ENCODE assay signal across 7 cellular contexts in genomic region chr18:48947102-48947501, GRCh38. TPM values are rescaled to one million over a fixed set of nuclear protein-coding genes. Genes with fewer than 3 reads are reported as not detected.
A peak's percentile ranks its signal among the peaks of the same experiment; 100 is the strongest.
DNase-seq lines count a peak whose midpoint lies in the region; ATAC-seq, FAIRE-seq and TF ChIP-seq lines count a peak whose summit lies in the region.

No MANE protein-coding gene starts in this region.

- no peak overlapping the region for H2AFZ ChIP-seq in GM23338

- peaks cover 10% of the 10 kb centered on the region for H3F3A ChIP-seq in GM23338 (replicated peaks; ENCODE audit: low read depth)

- H3K9me3 ChIP-seq in spleen (no peaks in the 10 kb centered on the region), small intestine (ENCODE audit: control insufficient read depth, low read depth) (no peaks in the 10 kb centered on the region)

- H3K27ac Mint-ChIP-seq in GM23338 (no peak overlapping the region), activated B cell treated with CpG ODN at 0.5 μM for 24 hours (peak overlapping the region; percentile 30)

- H3K36me3 Mint-ChIP-seq in GM23338 (ENCODE audit: low read depth), result peaks cover 75% of the 10 kb centered on the region
- H3K36me3 Mint-ChIP-seq in activated B cell treated with CpG ODN at 0.5 μM for 24 hours (ENCODE audit: low read depth), result peaks cover 24% of the 10 kb centered on the region

- H3K4me2 ChIP-seq in GM23338, result peak overlapping the region; percentile 100

- TF ChIP-seq POLR2A in spleen (IDR thresholded peaks at IDR 0.05), result no peak

- H3K9me2 ChIP-seq in GM23338 (ENCODE audit: insufficient read depth), result no peaks in the 10 kb centered on the region

- DNase-seq in GM23338 (ENCODE audit: low spot score) (no peak), activated B cell treated with CpG ODN at 0.5 μM for 24 hours (no peak), spleen (no peak), small intestine (no peak), GM10248 (ENCODE audit: extremely low spot score) (no peak), AG08395 (ENCODE audit: low spot score) (no peak)

- H3K27ac ChIP-seq in GM23338 (ENCODE audit: low read depth) (no peak overlapping the region), spleen (peak overlapping the region in 7 of 8 donors; percentile 9 to 97 (median 94)), small intestine (ENCODE audit: low read depth in 1 of 2, low read length in 1 of 2) (peak overlapping the region in 1 of 2 donors; percentile 35)

- H3K4me3 Mint-ChIP-seq in GM23338 (peak overlapping the region; percentile 98), activated B cell treated with CpG ODN at 0.5 μM for 24 hours (peak overlapping the region; percentile 91)

- FAIRE-seq in small intestine (lab: Jason Lieb, UNC), result no peak

- H3K4me3 ChIP-seq in GM23338 (peak overlapping the region; percentile 98), iPS-11a (ENCODE audit: low read depth, low read length) (peak overlapping the region; percentile 94), spleen (peak overlapping the region in 6 of 8 donors; percentile 69 to 90 (median 81)), small intestine (ENCODE audit: low read depth in 1 of 2, low read length in 2 of 2) (peak overlapping the region in 1 of 2 donors; percentile 91)

- H3K4me1 Mint-ChIP-seq in GM23338 (peaks cover 63% of the 10 kb centered on the region), activated B cell treated with CpG ODN at 0.5 μM for 24 hours (peaks cover 44% of the 10 kb centered on the region)

- H3K27me3 Mint-ChIP-seq in GM23338 (ENCODE audit: insufficient read depth, low read depth, poor library complexity), result peaks cover 23% of the 10 kb centered on the region
- H3K27me3 Mint-ChIP-seq in activated B cell treated with CpG ODN at 0.5 μM for 24 hours, result no peaks in the 10 kb centered on the region

- TF ChIP-seq CTCF in GM23338 (conservative IDR thresholded peaks at IDR 0.05; ENCODE audit: low read depth in 2 of 2) (no peak), activated B cell treated with CpG ODN at 0.5 μM for 24 hours (IDR thresholded peaks at IDR 0.05) (no peak), spleen (IDR thresholded peaks at IDR 0.05 in 8 of 11, conservative IDR thresholded peaks at IDR 0.05 in 3 of 11) (no peak), GM10248 (IDR thresholded peaks at IDR 0.05; ENCODE audit: control extremely low read depth, extremely low read depth, low read depth, missing control alignments) (no peak)

- intact Hi-C loops in activated B cell treated with CpG ODN at 0.5 μM for 24 hours (cut with micrococcal nuclease) (no loop called here), spleen (cut with DNase I; ENCODE audit: low total_unique reads) (no loop called here)

- peaks cover 2% of the 10 kb centered on the region; the same call in 1 of the 3 replicates for H3K9me3 Mint-ChIP-seq in GM23338
- no peaks in the 10 kb centered on the region for H3K9me3 Mint-ChIP-seq in activated B cell treated with CpG ODN at 0.5 μM for 24 hours

- 53 to 80% (median 66%) methylated on average over 10 of the region's 10 CpGs for WGBS in spleen, 5 donors
- WGBS in small intestine, 3 donors, result 9 to 36% (median 25%) methylated on average over 10 of the region's 10 CpGs

- CTCF ChIA-PET in activated B cell treated with CpG ODN at 0.5 μM for 24 hours (lab: Charles Lee), result no interaction called here
- CTCF ChIA-PET in GM10248 (lab: Yijun Ruan, JAX), result interaction anchor here (2.7 kb wide), 1 partner anchor 170 kb away, joined by 6 read pairs; no protein-coding TSS in a partner anchor

- H3K27me3 ChIP-seq in GM23338 (ENCODE audit: insufficient read depth), result peaks cover 17% of the 10 kb centered on the region
- H3K27me3 ChIP-seq in spleen (replicated peaks in 1 of 7), result peaks cover 0 to 12% (median 0%) of the 10 kb centered on the region in 7 donors
- H3K27me3 ChIP-seq in small intestine (ENCODE audit: control insufficient read depth in 2 of 2, insufficient read depth in 2 of 2, low read length in 2 of 2), result no peaks in the 10 kb centered on the region

- H3K36me3 ChIP-seq in GM23338 (ENCODE audit: insufficient read depth) (no peaks in the 10 kb centered on the region), spleen (peaks cover 0 to 41% (median 0%) of the 10 kb centered on the region in 6 donors), small intestine (ENCODE audit: control insufficient read depth in 2 of 2, insufficient read depth in 2 of 2, low read length in 2 of 2) (peaks cover 0 to 3% of the 10 kb centered on the region in 2 donors)

- peaks cover 76% of the 10 kb centered on the region for H4K20me1 ChIP-seq in GM23338 (replicated peaks; ENCODE audit: insufficient read depth)

- H3K4me1 ChIP-seq in GM23338 (ENCODE audit: insufficient read depth) (peaks cover 60% of the 10 kb centered on the region), spleen (peaks cover 42 to 94% (median 79%) of the 10 kb centered on the region in 6 donors), small intestine (ENCODE audit: control insufficient read depth in 2 of 2, insufficient read depth in 1 of 2, low read depth in 1 of 2, low read length in 1 of 2) (peaks cover 15 to 36% of the 10 kb centered on the region in 2 donors)

- peaks cover 92% of the 10 kb centered on the region for H3K79me2 ChIP-seq in GM23338 (replicated peaks; ENCODE audit: insufficient read depth)

- ATAC-seq in GM23338 (no peak), activated B cell treated with CpG ODN at 0.5 μM for 24 hours (ENCODE audit: low read depth) (no peak)

- POLR2A ChIA-PET in activated B cell treated with CpG ODN at 0.5 μM for 24 hours (lab: Charles Lee), result interaction anchor here (0.7 kb wide), 1 partner anchor 20 kb away, joined by 4 read pairs; no protein-coding TSS in a partner anchor
- POLR2A ChIA-PET in GM10248 (lab: Yijun Ruan, JAX), result no interaction called here

TF ChIP-seq in GM23338, 12 proteins besides CTCF, POLR2A, EP300 and RAD21:
- TF ChIP-seq ETS1 (IDR thresholded peaks at IDR 0.05), result no peak
- TF ChIP-seq JUNB (IDR thresholded peaks at IDR 0.05; ENCODE audit: unreplicated experiment), result no peak
- no peak for TF ChIP-seq CREB1 (CRISPR knock-in tag; IDR thresholded peaks at IDR 0.05; ENCODE audit: low read depth)

RNA-seq across cellular contexts. Expression of gene SMAD7, which starts 3.7 kb away (rescaled TPM):
- 28.8 and 29.8 TPM in 2 replicates for total RNA-seq in GM23338 (2014; rRNA removed; shearing (Covaris generic))
- polyA plus RNA-seq in GM23338 (2016; fragmentation: Nextera tagmentation; extraction: Ambion mirVana) (11.8 and 12.0 TPM in 2 replicates), spleen (1 to 10 TPM; 2.5 to 5.4 (median 4.6) TPM), small intestine (10 to 100 TPM; 17.2 to 24.0 (median 18.3) TPM)
- total RNA-seq in activated B cell treated with CpG ODN at 0.5 μM for 24 hours (6.8 and 6.9 TPM in 2 replicates), spleen (10 to 100 TPM; 14.3 to 21.2 (median 16.2) TPM)
